Comparison of ENCODE assay signal across 8 cellular contexts in the genomic region with DNA sequence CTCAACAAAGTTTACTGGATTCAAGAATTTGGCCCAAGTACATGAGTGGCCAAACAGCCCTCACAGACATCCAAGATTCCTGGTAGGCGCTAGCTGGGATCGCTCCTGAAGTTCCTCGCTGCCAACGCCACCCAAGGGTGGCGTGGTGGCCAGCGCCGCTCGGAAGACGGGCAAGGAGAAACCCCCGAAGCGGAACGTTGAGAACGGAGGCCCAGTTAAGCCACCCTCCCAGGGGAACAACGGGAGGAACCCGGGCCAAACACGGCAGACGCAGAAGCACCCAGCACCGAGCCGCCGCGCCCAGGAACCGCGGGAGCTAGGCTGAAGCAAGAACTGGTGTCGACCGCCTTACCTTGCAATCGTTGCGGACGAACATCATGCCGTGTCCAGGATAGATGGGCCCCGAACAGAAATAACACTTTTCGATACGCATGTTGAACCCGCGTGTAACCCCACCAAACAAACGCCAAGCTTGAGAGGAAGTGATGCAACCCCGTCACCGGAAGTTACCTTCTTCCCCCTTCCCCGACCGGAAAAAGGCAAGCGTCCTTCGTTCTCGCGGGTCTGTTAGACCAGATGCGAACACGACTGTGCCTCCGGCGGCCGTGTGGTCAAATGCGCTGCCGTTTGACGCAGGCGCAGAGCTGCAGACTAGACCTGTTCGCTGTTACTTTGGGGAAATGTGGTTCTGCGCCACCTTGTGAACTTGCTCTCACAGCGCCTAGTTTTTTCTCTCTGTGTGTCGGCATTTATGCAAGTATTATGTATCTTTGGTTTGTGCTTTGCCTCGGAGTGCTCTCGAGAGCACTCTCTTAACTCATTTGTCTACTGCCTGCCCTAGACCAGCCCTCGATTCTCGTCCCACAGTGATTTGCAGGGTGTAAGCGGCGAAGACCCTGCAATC.
A peak's percentile ranks its signal among the peaks of the same experiment; 100 is the strongest.
DNase-seq lines count a peak whose midpoint lies in the region; ATAC-seq and TF ChIP-seq lines count a peak whose summit lies in the region.

A gene (minus strand): TSS at position 484 of the 904 bp plus-strand sequence. CDS start 51 bp downstream, at position 433.

- no peaks in the 10 kb centered on the region for H3K9me2 ChIP-seq in OCI-LY1 (ENCODE audit: low read depth, low read length)

- peak within 1 kb of the TSS; percentile 93 for H3K27ac ChIP-seq in OCI-LY1 (ENCODE audit: low read depth, low read length, poor library complexity, severe bottlenecking)

- no peaks in the 10 kb centered on the region for H4K20me1 ChIP-seq in OCI-LY1 (ENCODE audit: insufficient read depth, low read length)

- H3K36me3 ChIP-seq in OCI-LY1 (ENCODE audit: insufficient read depth, low read length) = peaks cover 32% of the 10 kb centered on the region

- H3K79me2 ChIP-seq in OCI-LY1 (ENCODE audit: insufficient read depth, low read length) = peaks cover 50% of the 10 kb centered on the region

- no peaks in the 10 kb centered on the region for H3F3A ChIP-seq in OCI-LY1 (ENCODE audit: insufficient read depth, low read length)

- peaks cover 38% of the 10 kb centered on the region for H3K4me1 ChIP-seq in OCI-LY1 (ENCODE audit: insufficient read depth, low read length, severe bottlenecking)

- peak within 1 kb of the TSS; percentile 35 for H2AFZ ChIP-seq in OCI-LY1 (ENCODE audit: low read length)

- DNase-seq in DMS 273 treated with DMSO at 0.1 percent for 48 hours (lab: John Stamatoyannopoulos, UW) (peak; percentile 86), HuH-7 (ENCODE audit: low spot score) (peak; percentile 76), epidermal melanocyte (ENCODE audit: insufficient read length, low spot score) (peak; percentile 86), middle frontal gyrus (ENCODE audit: extremely low spot score, low spot score) (peak; percentile 98)
- DNase-seq in activated CD8-positive, alpha-beta memory T cell treated with anti-CD3 and anti-CD28 coated beads, Interleukin-2, amount 50 U/mL, for 48 hours = peak; percentile 94
- peak; percentile 87 to 92 for DNase-seq in stimulated activated CD8-positive, alpha-beta memory T cell treated with anti-CD3 and anti-CD28 coated beads, Interleukin-2, amount 100 ng/mL, for 48 hours (ENCODE audit: low read depth in 2 of 2)

- peak within 1 kb of the TSS; percentile 95 for H3K4me2 ChIP-seq in OCI-LY1 (ENCODE audit: low read length)

- peak; percentile 52; the same call in 1 of the 2 replicates for TF ChIP-seq CTCF in OCI-LY1 (IDR thresholded peaks at IDR 0.05; ENCODE audit: low read length)

- peak within 1 kb of the TSS; percentile 93 for H3K4me3 ChIP-seq in OCI-LY1 (ENCODE audit: low read depth, low read length, poor library complexity, severe bottlenecking)

- H3K9ac ChIP-seq in OCI-LY1 (ENCODE audit: low read length) = peak within 1 kb of the TSS; percentile 95

- ATAC-seq in GM21515 (IDR thresholded peaks at IDR 0.05; ENCODE audit: unreplicated experiment) = peak; percentile 92

- H3K9me3 ChIP-seq in OCI-LY1 (ENCODE audit: low read length) = no peaks in the 10 kb centered on the region

- no peaks in the 10 kb centered on the region for H3K27me3 ChIP-seq in OCI-LY1 (ENCODE audit: insufficient read depth, low read length)

Comparison
In these comparisons a context has a peak if more than half of its experiments do, and no peak if none do; other contexts are left out.
1. Peak in every context shown above with its lines: DNase-seq, ATAC-seq, H3K4me3 ChIP-seq and H3K27ac ChIP-seq.